23 cellular contexts compared by ENCODE assay signal in the genomic region with DNA sequence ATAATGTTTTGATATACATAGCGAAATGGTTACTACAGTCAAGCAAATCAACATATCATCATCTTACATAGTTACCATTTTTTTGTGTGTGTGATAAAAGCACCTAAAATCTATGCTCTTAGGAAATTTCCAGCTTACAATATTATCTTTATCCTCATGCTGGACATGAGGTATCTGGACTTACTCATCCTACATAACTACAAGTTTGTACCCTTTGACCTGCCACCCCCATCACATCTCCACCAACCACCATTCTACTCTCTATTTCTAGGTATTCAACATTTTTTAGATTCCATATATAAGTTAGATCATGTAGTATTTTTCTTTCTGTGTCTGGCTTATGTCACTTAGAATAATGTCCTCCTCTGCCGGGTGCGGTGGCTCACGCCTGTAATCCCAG.
"Had no signal": no experiment of that assay in that cellular context is flagged by ENCODE, and none has a peak within 500 bp of the region (broad histone marks: within the 10 kb centered on the region; RNA-seq: fewer than 3 reads in every experiment).

No MANE protein-coding gene starts in this region.

- DNase-seq: natural killer cell; occipital lobe; ovary; posterior cingulate gyrus; psoas muscle; right cardiac atrium; right lobe of liver; sigmoid colon; small intestine; stimulated activated CD4-positive, alpha-beta T cell treated with anti-CD3 and anti-CD28 coated beads, Interleukin-15, amount 100 ng/mL, for 24 hours; stimulated activated CD4-positive, alpha-beta T cell treated with anti-CD3 and anti-CD28 coated beads, Interleukin-2, amount 100 ng/mL, for 24 hours; stimulated activated CD4-positive, alpha-beta T cell treated with anti-CD3 and anti-CD28 coated beads, Interleukin-2, amount 100 ng/mL, for 48 hours; stimulated activated CD4-positive, alpha-beta T cell treated with anti-CD3 and anti-CD28 coated beads, Interleukin-4, amount 100 ng/mL, for 24 hours; stimulated activated naive B cell treated with anti-CD40 and anti-IgM and Interleukin-4, amounts not matched to agents 10 μg/mL and 1 μg/mL and 100 μg/mL, for 72 hours; stimulated activated naive CD4-positive, alpha-beta T cell treated with Interleukin-2 at 50 U/mL for 16 hours; stomach; thyroid gland; upper lobe of right lung had no signal

- H3K27ac ChIP-seq: neural progenitor cell, ovary, parathyroid adenoma, psoas muscle, right lobe of liver, sigmoid colon, stomach, thoracic aorta, thyroid gland, tibial nerve, upper lobe of right lung, vagina had no signal

- H3K27me3 ChIP-seq: neural progenitor cell, ovary, right lobe of liver, sigmoid colon, stomach, thyroid gland, tibial nerve, upper lobe of right lung, vagina had no signal

- H3K9ac ChIP-seq: neural progenitor cell, parathyroid adenoma had no signal

- H3K4me1 ChIP-seq: neural progenitor cell, parathyroid adenoma, psoas muscle, right lobe of liver, sigmoid colon, stomach, thyroid gland, tibial nerve, upper lobe of right lung, vagina had no signal

- H3K4me3 ChIP-seq: neural progenitor cell, ovary, psoas muscle, right lobe of liver, sigmoid colon, stomach, thoracic aorta, thyroid gland, tibial nerve, upper lobe of right lung, vagina had no signal

- FAIRE-seq: small intestine had no signal

- H3K79me2 ChIP-seq: parathyroid adenoma had no signal

- H3K9me3 ChIP-seq: ovary, psoas muscle, right lobe of liver, sigmoid colon, thoracic aorta, thyroid gland, tibial nerve, upper lobe of right lung, vagina had no signal

- H3K4me2 ChIP-seq: neural progenitor cell had no signal

- H3K36me3 ChIP-seq: neural progenitor cell, ovary, right lobe of liver, sigmoid colon, stomach, thoracic aorta, thyroid gland, tibial nerve, upper lobe of right lung, vagina had no signal

- H2AFZ ChIP-seq: neural progenitor cell, parathyroid adenoma had no signal
